14 cellular contexts compared by ENCODE assay signal in genomic region chr1:15080328-15081033, GRCh38.
"Had no signal": no experiment of that assay in that cellular context is flagged by ENCODE, and none has a peak within 500 bp of the region (broad histone marks: within the 10 kb centered on the region; RNA-seq: fewer than 3 reads in every experiment).

No MANE protein-coding gene starts in this region.

- H3K4me3 Mint-ChIP-seq: dendritic cell treated with granulocyte-macrophage colony-stimulating factor and Interleukin-4, amounts not matched to agents 40 ng/mL and 50 ng/mL, for 4 days had no signal

- H3K9me3 Mint-ChIP-seq: dendritic cell treated with granulocyte-macrophage colony-stimulating factor and Interleukin-4, amounts not matched to agents 40 ng/mL and 50 ng/mL, for 4 days had no signal

- DNase-seq: esophagus squamous epithelium; foreskin fibroblast; glutamatergic neuron; left ventricle myocardium inferior; mesenchymal stem cell; midbrain; psoas muscle; retina; small intestine; stimulated activated CD4-positive, alpha-beta T cell treated with anti-CD3 and anti-CD28 coated beads, Interleukin-12 subunit alpha, Interleukin-12 subunit beta, amount 100 ng/mL, for 4 hours; stimulated activated naive CD4-positive, alpha-beta T cell treated with Interleukin-2 at 50 U/mL for 16 hours; uterus had no signal

- ATAC-seq: gastroesophageal sphincter had no signal

- H3K27ac Mint-ChIP-seq: dendritic cell treated with granulocyte-macrophage colony-stimulating factor and Interleukin-4, amounts not matched to agents 40 ng/mL and 50 ng/mL, for 4 days had no signal
